8 cellular contexts compared by ENCODE assay signal in genomic region chr13:44648392-44649117, GRCh38.
DNase-seq lines count a peak whose midpoint lies in the region; TF ChIP-seq lines count a peak whose summit lies in the region.

No MANE protein-coding gene starts in this region.

- H3K9me3 ChIP-seq in OCI-LY7 (ENCODE audit: low read length) (no peaks in the 10 kb centered on the region), sigmoid colon (no peaks in the 10 kb centered on the region)

- CTCF ChIA-PET in OCI-LY7 (lab: Charles Lee; ENCODE audit: unreplicated experiment) = no interaction called here

- no peak overlapping the region for H3K4me2 ChIP-seq in OCI-LY7 (ENCODE audit: low read length)

- H3K4me1 ChIP-seq in OCI-LY7 (ENCODE audit: insufficient read depth, low read length, poor library complexity, severe bottlenecking) = no peaks in the 10 kb centered on the region
- no peaks in the 10 kb centered on the region for H3K4me1 ChIP-seq in sigmoid colon

- TF ChIP-seq POLR2A in sigmoid colon (IDR thresholded peaks at IDR 0.05) = no peak

- WGBS in sigmoid colon, 2 donors = 53 to 78% methylated on average over 2 of the region's 2 CpGs

- no peak overlapping the region for H2AFZ ChIP-seq in OCI-LY7 (ENCODE audit: low read length)

- no peak for TF ChIP-seq EP300 in sigmoid colon (IDR thresholded peaks at IDR 0.05)

- peaks cover 2% of the 10 kb centered on the region for H3K27me3 ChIP-seq in H7 (ENCODE audit: control insufficient read depth, insufficient read depth, low read length)
- H3K27me3 ChIP-seq in sigmoid colon = no peaks in the 10 kb centered on the region

- H3K9me2 ChIP-seq in OCI-LY7 (ENCODE audit: insufficient read depth, low read length) = no peaks in the 10 kb centered on the region

- H3K4me3 ChIP-seq in OCI-LY7 (ENCODE audit: low read depth, low read length, poor library complexity, severe bottlenecking) (no peak overlapping the region), fibroblast of villous mesenchyme (ENCODE audit: low read depth, low read length) (no peak overlapping the region), H7 (ENCODE audit: insufficient read depth, low read depth, low read length) (no peak overlapping the region), sigmoid colon (no peak overlapping the region)

- no peaks in the 10 kb centered on the region for H3K79me2 ChIP-seq in OCI-LY7 (ENCODE audit: insufficient read depth, low read depth, low read length)

- POLR2A ChIA-PET in OCI-LY7 (lab: Charles Lee) = no interaction called here

- intact Hi-C loops in OCI-LY7 (cut with micrococcal nuclease; ENCODE audit: unreplicated experiment) (no loop called here), sigmoid colon (cut with DNase I) (no loop called here)

- TF ChIP-seq CTCF in GM12873 (IDR thresholded peaks at IDR 0.05; ENCODE audit: insufficient read depth, low read depth, low read length, missing control alignments) = peak; percentile 39
- TF ChIP-seq CTCF in OCI-LY7 (conservative IDR thresholded peaks at IDR 0.05; ENCODE audit: low read length) = peak; percentile 61
- TF ChIP-seq CTCF in fibroblast of villous mesenchyme (IDR thresholded peaks at IDR 0.05; ENCODE audit: insufficient read depth, low read depth, low read length) = peak; percentile 50
- no peak for TF ChIP-seq CTCF in sigmoid colon (IDR thresholded peaks at IDR 0.05)

- no peaks in the 10 kb centered on the region for H4K20me1 ChIP-seq in OCI-LY7 (ENCODE audit: insufficient read depth, low read length)

- H3K36me3 ChIP-seq in OCI-LY7 (ENCODE audit: insufficient read depth, low read length) (no peaks in the 10 kb centered on the region), H7 (replicated peaks; ENCODE audit: control insufficient read depth, insufficient read depth, low read length) (no peaks in the 10 kb centered on the region), sigmoid colon (no peaks in the 10 kb centered on the region)

- DNase-seq in AG08395 (ENCODE audit: low spot score) (peak; percentile 17), OCI-LY7 (ENCODE audit: low spot score) (no peak), fibroblast of villous mesenchyme (ENCODE audit: low read depth) (peak; percentile 54), NCI-H1105 (lab: John Stamatoyannopoulos, UW) (no peak), SKM-1 treated with dmso at 0.1 percent for 144 hours (lab: John Stamatoyannopoulos, UW; ENCODE audit: unreplicated experiment) (no peak), H7 (no peak), sigmoid colon (no peak)

- H3K27ac ChIP-seq in OCI-LY7 (ENCODE audit: low read depth, low read length, poor library complexity, severe bottlenecking) (no peak overlapping the region), sigmoid colon (no peak overlapping the region)

- BruUV-seq in OCI-LY7 (replicated peaks; lab: Mats Ljungman, UMichigan) = no TSS peak

Comparison
In these comparisons a context has a peak if more than half of its experiments do, and no peak if none do; other contexts are left out.
1. DNase-seq: peak in AG08395 (single experiment) and fibroblast of villous mesenchyme (single experiment); none in OCI-LY7 (single experiment), NCI-H1105 (single experiment), SKM-1 treated with dmso at 0.1 percent for 144 hours (single experiment), H7 (single experiment) and sigmoid colon (single experiment).
2. CTCF ChIP-seq: peak in GM12873 (single experiment), OCI-LY7 (single experiment) and fibroblast of villous mesenchyme (single experiment); none in sigmoid colon (0 of 4).